ENCODE assay signal across 8 cellular contexts in the genomic region with DNA sequence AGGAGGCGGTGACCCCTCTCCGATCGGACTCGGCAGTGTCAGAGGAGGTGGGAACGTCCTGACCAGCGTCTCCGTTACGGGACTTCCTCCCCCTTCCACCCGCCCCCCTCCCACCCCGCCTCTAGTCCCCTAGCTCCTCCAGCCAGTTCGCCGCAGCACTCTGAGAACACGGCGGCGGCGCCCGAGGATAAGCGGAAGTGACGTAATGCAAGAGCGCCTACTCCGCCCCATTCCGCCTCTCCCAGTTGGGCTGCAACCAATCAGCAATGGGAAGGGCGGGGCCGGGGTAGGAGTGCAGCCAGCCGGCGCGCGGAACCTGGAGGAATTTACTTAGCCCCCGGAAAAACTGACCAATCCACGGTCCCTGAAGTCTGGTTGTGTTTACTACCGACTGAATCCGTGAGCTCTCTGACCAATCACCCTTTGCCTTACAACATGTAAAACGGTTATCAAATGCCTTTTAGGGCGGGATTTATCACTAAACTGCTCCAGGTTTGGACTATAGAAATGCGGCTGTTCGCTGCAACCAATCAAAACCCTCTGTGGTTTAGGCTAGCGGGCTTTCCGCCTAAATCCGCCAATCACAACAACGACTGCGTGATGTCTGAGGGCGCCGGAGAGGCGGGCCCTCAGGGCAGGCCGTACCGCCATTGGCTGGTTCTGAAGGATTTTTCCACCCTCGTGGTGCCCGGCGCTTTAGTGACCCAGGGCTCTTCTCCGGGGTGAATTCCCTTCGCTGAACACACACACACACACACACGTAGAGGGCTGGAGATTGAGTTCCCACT. TPM values are rescaled to one million over a fixed set of nuclear protein-coding genes. Genes with fewer than 3 reads are reported as not detected.
A peak's percentile ranks its signal among the peaks of the same experiment; 100 is the strongest.
DNase-seq lines count a peak whose midpoint lies in the region; ATAC-seq, FAIRE-seq and TF ChIP-seq lines count a peak whose summit lies in the region.

A gene with protein sequence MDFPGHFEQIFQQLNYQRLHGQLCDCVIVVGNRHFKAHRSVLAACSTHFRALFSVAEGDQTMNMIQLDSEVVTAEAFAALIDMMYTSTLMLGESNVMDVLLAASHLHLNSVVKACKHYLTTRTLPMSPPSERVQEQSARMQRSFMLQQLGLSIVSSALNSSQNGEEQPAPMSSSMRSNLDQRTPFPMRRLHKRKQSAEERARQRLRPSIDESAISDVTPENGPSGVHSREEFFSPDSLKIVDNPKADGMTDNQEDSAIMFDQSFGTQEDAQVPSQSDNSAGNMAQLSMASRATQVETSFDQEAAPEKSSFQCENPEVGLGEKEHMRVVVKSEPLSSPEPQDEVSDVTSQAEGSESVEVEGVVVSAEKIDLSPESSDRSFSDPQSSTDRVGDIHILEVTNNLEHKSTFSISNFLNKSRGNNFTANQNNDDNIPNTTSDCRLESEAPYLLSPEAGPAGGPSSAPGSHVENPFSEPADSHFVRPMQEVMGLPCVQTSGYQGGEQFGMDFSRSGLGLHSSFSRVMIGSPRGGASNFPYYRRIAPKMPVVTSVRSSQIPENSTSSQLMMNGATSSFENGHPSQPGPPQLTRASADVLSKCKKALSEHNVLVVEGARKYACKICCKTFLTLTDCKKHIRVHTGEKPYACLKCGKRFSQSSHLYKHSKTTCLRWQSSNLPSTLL (minus strand): TSS at position 202 of the 788 bp plus-strand sequence. CDS start 22,899 bp downstream, outside the sequence.

- peak within 1 kb of the TSS; percentile 93 for H3K27ac ChIP-seq in A673 (ENCODE audit: low read depth, low read length, poor library complexity, severe bottlenecking)
- H3K27ac ChIP-seq in VCaP, result peak within 1 kb of the TSS; percentile 97
- H3K27ac ChIP-seq in mammary epithelial cell (ENCODE audit: insufficient read depth, low read depth, low read length), result peak within 1 kb of the TSS; percentile 91
- peak within 1 kb of the TSS; percentile 75 to 98 for H3K27ac ChIP-seq in small intestine (ENCODE audit: low read depth in 1 of 2, low read length in 1 of 2)

- no TSS peak for BruUV-seq in A673 (replicated peaks; lab: Mats Ljungman, UMichigan)
- BruUV-seq in mammary epithelial cell (replicated peaks; lab: Mats Ljungman, UMichigan), result no TSS peak

- DNase-seq in A673 (ENCODE audit: low spot score) (peak; percentile 99), NCI-H2196 treated with DMSO at 0.1 percent for 48 hours (lab: John Stamatoyannopoulos, UW; ENCODE audit: unreplicated experiment) (peak; percentile 100), mammary epithelial cell (peak; percentile 100), iPS-NIHi11 (ENCODE audit: low spot score) (peak; percentile 92), small intestine (peak; percentile 100)

- H3K9me3 ChIP-seq in A673 (ENCODE audit: low read depth, low read length, poor library complexity, severe bottlenecking) (no peaks in the 10 kb centered on the region), mammary epithelial cell (replicated peaks; ENCODE audit: insufficient read depth, low read length) (no peaks in the 10 kb centered on the region), small intestine (ENCODE audit: control insufficient read depth, low read depth) (no peaks in the 10 kb centered on the region)

- POLR2A ChIA-PET in A673 (lab: Charles Lee; ENCODE audit: low non-redundant PET), result interaction anchor here (0.6 to 0.7 kb wide), 2 partner anchors 16 to 298 kb away, joined by 3 read pairs; no protein-coding TSS in a partner anchor

- no peaks in the 10 kb centered on the region for H4K20me1 ChIP-seq in mammary epithelial cell (ENCODE audit: insufficient read depth, low read length)

- CTCF ChIA-PET in A673 (lab: Charles Lee) (no interaction called here), mammary epithelial cell (lab: Charles Lee; ENCODE audit: low non-redundant PET) (interaction anchor here (0.6 to 0.7 kb wide), 2 partner anchors 58 to 878 kb away, joined by 5 to 6 read pairs; no protein-coding TSS in a partner anchor)

- H3K9ac ChIP-seq in mammary epithelial cell (ENCODE audit: insufficient read depth, low read length), result peak within 1 kb of the TSS; percentile 96

- in situ Hi-C loops in mammary epithelial cell (cut with MboI; ENCODE audit: low sequenced_read_pairs in 2 of 2), result no loop called here

- ATAC-seq in GM18868 (IDR thresholded peaks at IDR 0.05; ENCODE audit: unreplicated experiment) (peak; percentile 80), HG03135 (IDR thresholded peaks at IDR 0.05; ENCODE audit: unreplicated experiment) (peak; percentile 79)

- peak within 1 kb of the TSS; percentile 99 for H3K4me2 ChIP-seq in mammary epithelial cell (ENCODE audit: insufficient read depth, low read depth, low read length)

- H3K4me1 ChIP-seq in A673 (ENCODE audit: insufficient read depth, low read length, poor library complexity, severe bottlenecking) (peaks cover 24% of the 10 kb centered on the region), mammary epithelial cell (ENCODE audit: insufficient read depth, low read length) (peaks cover 23% of the 10 kb centered on the region), small intestine (ENCODE audit: control insufficient read depth in 2 of 2, insufficient read depth in 1 of 2, low read depth in 1 of 2, low read length in 1 of 2) (peaks cover 0 to 4% of the 10 kb centered on the region in 2 donors)

- no peaks in the 10 kb centered on the region for H3K27me3 ChIP-seq in A673 (replicated peaks; ENCODE audit: insufficient read depth, low read depth, low read length, poor library complexity)
- H3K27me3 ChIP-seq in mammary epithelial cell (ENCODE audit: insufficient read depth, low read length), result no peaks in the 10 kb centered on the region
- no peaks in the 10 kb centered on the region for H3K27me3 ChIP-seq in small intestine (ENCODE audit: control insufficient read depth in 2 of 2, insufficient read depth in 2 of 2, low read length in 2 of 2)

- WGBS in mammary epithelial cell (ENCODE audit: low coverage, missing lambda C conversion rate), result under 1% methylated on average over 27 of the region's 52 CpGs
- WGBS in small intestine, 3 donors, result 0 to 1% (median 0%) methylated on average over 46 to 52 of the region's 52 CpGs

- peak within 1 kb of the TSS; percentile 99 for H2AFZ ChIP-seq in mammary epithelial cell (ENCODE audit: low read depth, low read length)

- TF ChIP-seq CTCF in A673 (conservative IDR thresholded peaks at IDR 0.05; ENCODE audit: low read depth, low read length), result no peak
- TF ChIP-seq CTCF in VCaP (conservative IDR thresholded peaks at IDR 0.05), result no peak
- no peak for TF ChIP-seq CTCF in mammary epithelial cell (conservative IDR thresholded peaks at IDR 0.05 in 1 of 2, IDR thresholded peaks at IDR 0.05 in 1 of 2; ENCODE audit: extremely low read depth in 1 of 2, insufficient read depth in 1 of 2, low read depth in 1 of 2, low read length in 2 of 2)

- FAIRE-seq in small intestine (lab: Jason Lieb, UNC), result peak; percentile 84

- intact Hi-C loops in A673 (cut with micrococcal nuclease; ENCODE audit: unreplicated experiment), result no loop called here
- intact Hi-C loops in mammary epithelial cell (cut with micrococcal nuclease), result loop anchor here (2.0 kb wide), 2 partner anchors 19 to 53 kb away; a partner anchor contains a TSS

- dilution Hi-C loops in mammary epithelial cell (cut with HindIII; ENCODE audit: low sequenced_read_pairs), result no loop called here

- peaks cover 41% of the 10 kb centered on the region for H3K79me2 ChIP-seq in mammary epithelial cell (ENCODE audit: insufficient read depth, low read length)

- H3K4me3 ChIP-seq in A673 (ENCODE audit: low read depth, low read length, poor library complexity, severe bottlenecking), result peak within 1 kb of the TSS; percentile 98
- H3K4me3 ChIP-seq in mammary epithelial cell (replicated peaks in 1 of 3; ENCODE audit: insufficient read depth in 1 of 3, low read depth in 2 of 3, low read length in 3 of 3), result peak within 1 kb of the TSS; percentile 85 to 100 (median 96)
- peak within 1 kb of the TSS; percentile 75 to 81 for H3K4me3 ChIP-seq in small intestine (ENCODE audit: low read depth in 1 of 2, low read length in 2 of 2)

- H3K36me3 ChIP-seq in A673 (ENCODE audit: insufficient read depth, low read length, poor library complexity, severe bottlenecking) (no peaks in the 10 kb centered on the region), mammary epithelial cell (ENCODE audit: insufficient read depth, low read length) (no peaks in the 10 kb centered on the region), small intestine (ENCODE audit: control insufficient read depth in 2 of 2, insufficient read depth in 2 of 2, low read length in 2 of 2) (no peaks in the 10 kb centered on the region)

RNA-seq across cellular contexts. Expression of the gene that starts here (rescaled TPM):
- total RNA-seq in A673 (2021) (17.2 and 18.0 TPM in 2 replicates), mammary epithelial cell (10 to 100 TPM in 1 of 2 donors, 1 to 10 TPM in 1; 7.6 to 20.5 TPM)
- polyA plus RNA-seq in mammary epithelial cell (8.2 TPM), small intestine (1 to 10 TPM; 5.8 to 7.6 (median 6.2) TPM)
- 5.8 TPM for polyA minus RNA-seq in mammary epithelial cell

Comparison
In these comparisons a context has a peak if more than half of its experiments do, and no peak if none do; other contexts are left out.
1. Peak in every context shown above with its lines: DNase-seq, ATAC-seq, H3K4me3 ChIP-seq and H3K27ac ChIP-seq.